Comparison of ENCODE assay signal across 11 cellular contexts in the genomic region with DNA sequence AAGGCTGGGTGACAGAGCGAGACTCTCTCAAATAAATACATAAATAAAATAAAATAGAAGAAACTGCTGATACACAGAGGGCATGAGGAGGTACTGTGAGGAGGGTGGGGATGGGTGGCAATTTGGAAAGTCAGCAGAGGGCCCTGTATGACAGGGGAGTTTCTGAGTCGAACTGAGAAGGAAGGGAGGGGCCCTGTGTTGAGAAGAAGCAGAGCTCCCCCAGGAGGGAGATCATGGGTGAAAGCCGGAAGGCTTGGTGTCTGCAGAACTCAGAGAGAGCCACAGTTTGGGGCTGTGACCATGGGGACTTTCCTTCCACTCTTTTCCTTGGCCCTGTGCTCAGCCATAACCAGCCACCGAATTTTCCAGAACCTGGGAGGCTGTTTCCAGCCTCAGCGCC. TPM values are rescaled to one million over a fixed set of nuclear protein-coding genes. Genes with fewer than 3 reads are reported as not detected.
DNase-seq lines count a peak whose midpoint lies in the region; ATAC-seq and TF ChIP-seq lines count a peak whose summit lies in the region.
"Had no signal": no experiment of that assay in that cellular context is flagged by ENCODE, and none has a peak within 500 bp of the region (broad histone marks: within the 10 kb centered on the region; RNA-seq: fewer than 3 reads in every experiment).

No MANE protein-coding gene starts in this region.

- peak; percentile 42 for DNase-seq in activated naive CD4-positive, alpha-beta T cell treated with Interleukin-2 at 50 U/mL for 16 hours
- DNase-seq in activated naive CD4-positive, alpha-beta T cell treated with anti-CD3 and anti-CD28 coated beads, Interleukin-2, amount 50 U/mL, for 16 hours, result no peak
- peak; percentile 24 to 25 for DNase-seq in activated CD4-positive, alpha-beta T cell treated with anti-CD3 and anti-CD28 coated beads, Interleukin-2, amount 50 U/mL, for 4 hours
- no peak for DNase-seq in foreskin keratinocyte
- no peak for DNase-seq in NCI-H2171 treated with DMSO at 0.1 percent for 48 hours (lab: John Stamatoyannopoulos, UW)
- no peak for DNase-seq in RPMI8226
- DNase-seq: NCI-H226 had no signal

- WGBS in thymus, result 84% methylated on average over 5 of the region's 5 CpGs

- peak; percentile 46 for TF ChIP-seq CTCF in foreskin keratinocyte (conservative IDR thresholded peaks at IDR 0.05)

- H3K27me3 ChIP-seq in foreskin keratinocyte (no peaks in the 10 kb centered on the region), thymus (ENCODE audit: control insufficient read depth, insufficient read depth) (no peaks in the 10 kb centered on the region)
- H3K27me3 ChIP-seq: vagina had no signal

- H3K4me3 ChIP-seq in thymus (ENCODE audit: low read length), result no peak overlapping the region
- H3K4me3 ChIP-seq: HAP-1, vagina had no signal

- H3K9me3 ChIP-seq in thymus (ENCODE audit: control insufficient read depth), result no peaks in the 10 kb centered on the region
- H3K9me3 ChIP-seq: HAP-1, vagina had no signal

- peak overlapping the region; percentile 67 for H3K27ac ChIP-seq in foreskin keratinocyte
- H3K27ac ChIP-seq in thymus (ENCODE audit: low read depth), result peak overlapping the region; percentile 71
- H3K27ac ChIP-seq: vagina had no signal

- H3K4me1 ChIP-seq in foreskin keratinocyte (peaks cover 6% of the 10 kb centered on the region), thymus (ENCODE audit: control insufficient read depth, insufficient read depth, low read length) (no peaks in the 10 kb centered on the region)
- H3K4me1 ChIP-seq: HAP-1 had no signal

- no peak for ATAC-seq in foreskin keratinocyte
- no peak for ATAC-seq in HG03342 (IDR thresholded peaks at IDR 0.05; ENCODE audit: unreplicated experiment)

- H3K36me3 ChIP-seq in thymus (ENCODE audit: control insufficient read depth, insufficient read depth), result no peaks in the 10 kb centered on the region
- H3K36me3 ChIP-seq: HAP-1, vagina had no signal

RNA-seq across cellular contexts. Expression of gene AFAP1, which starts 24.8 kb away (rescaled TPM):
- 21.3 and 35.9 TPM in 2 replicates for total RNA-seq in foreskin keratinocyte
- polyA plus RNA-seq in foreskin keratinocyte (6.1 and 8.6 TPM in 2 replicates), thymus (4.5 TPM)

Comparison
In these comparisons a context has a peak if more than half of its experiments do, and no peak if none do; other contexts are left out.
1. DNase-seq: peak in activated naive CD4-positive, alpha-beta T cell treated with Interleukin-2 at 50 U/mL for 16 hours (single experiment) and activated CD4-positive, alpha-beta T cell treated with anti-CD3 and anti-CD28 coated beads, Interleukin-2, amount 50 U/mL, for 4 hours (2 of 2); none in activated naive CD4-positive, alpha-beta T cell treated with anti-CD3 and anti-CD28 coated beads, Interleukin-2, amount 50 U/mL, for 16 hours (single experiment), foreskin keratinocyte (0 of 2), NCI-H2171 treated with DMSO at 0.1 percent for 48 hours (single experiment) and RPMI8226 (single experiment).